Comparison of ENCODE assay signal across 24 cellular contexts in genomic region chr3:141743305-141743704, GRCh38. TPM values are rescaled to one million over a fixed set of nuclear protein-coding genes. Genes with fewer than 3 reads are reported as not detected.
DNase-seq lines count a peak whose midpoint lies in the region; ATAC-seq, FAIRE-seq and TF ChIP-seq lines count a peak whose summit lies in the region.
"Had no signal": no experiment of that assay in that cellular context is flagged by ENCODE, and none has a peak within 500 bp of the region (broad histone marks: within the 10 kb centered on the region; RNA-seq: fewer than 3 reads in every experiment).

No MANE protein-coding gene starts in this region.

- FAIRE-seq in A549 (lab: Jason Lieb, UNC) (no peak), GM12878 (lab: Jason Lieb, UNC) (no peak)
- FAIRE-seq: GM12891, GM18507 had no signal

- no peaks in the 10 kb centered on the region for H3K27me3 ChIP-seq in CD4-positive, alpha-beta T cell (ENCODE audit: control insufficient read depth, insufficient read depth, low read length)
- no peaks in the 10 kb centered on the region for H3K27me3 ChIP-seq in GM12878 (replicated peaks in 1 of 2; ENCODE audit: control insufficient read depth in 2 of 2, insufficient read depth in 2 of 2, low read length in 1 of 2)
- H3K27me3 ChIP-seq in mesendoderm (ENCODE audit: insufficient read depth, low read length, poor library complexity): no peaks in the 10 kb centered on the region
- H3K27me3 ChIP-seq in uterus: no peaks in the 10 kb centered on the region

- no peak overlapping the region for H2BK15ac ChIP-seq in mesendoderm (replicated peaks; ENCODE audit: low read depth)

- TF ChIP-seq CTCF in A549 (IDR thresholded peaks at IDR 0.05) (no peak), GM12878 (IDR thresholded peaks at IDR 0.05 in 2 of 3, conservative IDR thresholded peaks at IDR 0.05 in 1 of 3; ENCODE audit: control insufficient read depth in 2 of 3, extremely low read depth in 1 of 3, insufficient read depth in 1 of 3, low read depth in 3 of 3, low read length in 3 of 3) (no peak), uterus (IDR thresholded peaks at IDR 0.05) (no peak)
- TF ChIP-seq CTCF in CD4-positive, alpha-beta T cell (IDR thresholded peaks at IDR 0.05): no peak

- no peak overlapping the region for H3K4me3 ChIP-seq in A549
- no peak overlapping the region for H3K4me3 ChIP-seq in GM12878
- no peak overlapping the region for H3K4me3 ChIP-seq in mesendoderm (ENCODE audit: low read length)
- no peak overlapping the region for H3K4me3 ChIP-seq in uterus

- POLR2A ChIA-PET in A549 (lab: Yijun Ruan, JAX): no interaction called here
- POLR2A ChIA-PET in CD4-positive, alpha-beta T cell (lab: Charles Lee): no interaction called here
- POLR2A ChIA-PET in GM12878 (lab: Charles Lee): no interaction called here

- in situ Hi-C loops in GM12878 (cut with MboI): no loop called here

- peak overlapping the region; percentile 6; the same call in 2 of the 3 replicates for H3K4me2 ChIP-seq in A549
- 0 out of 2 replicates have a peak overlapping the region, but pooled peaks have one; percentile 12 for H3K4me2 ChIP-seq in GM12878 (ENCODE audit: control insufficient read depth, insufficient read depth)
- no peak overlapping the region for H3K4me2 ChIP-seq in mesendoderm (ENCODE audit: low read length)
- H3K4me2 ChIP-seq: SK-N-SH had no signal

- TF ChIP-seq RAD21 in A549 (conservative IDR thresholded peaks at IDR 0.05 in 1 of 2, IDR thresholded peaks at IDR 0.05 in 1 of 2) (no peak), GM12878 (IDR thresholded peaks at IDR 0.05; ENCODE audit: insufficient read depth, low read depth, low read length) (no peak)

- no peak for TF ChIP-seq EP300 in A549 (IDR thresholded peaks at IDR 0.05)
- TF ChIP-seq EP300 in GM12878 (IDR thresholded peaks at IDR 0.05; ENCODE audit: borderline replicate concordance in 1 of 2, control insufficient read depth in 1 of 2, low read depth in 2 of 2, low read length in 2 of 2): no peak

- DNase-seq in A549 (ENCODE audit: low read depth in 1 of 2, low spot score in 1 of 2): no peak
- no peak for DNase-seq in CD4-positive, alpha-beta T cell
- no peak for DNase-seq in GM12878 (ENCODE audit: low read depth, low spot score)
- DNase-seq in memory B cell (ENCODE audit: low spot score in 2 of 2): no peak
- DNase-seq in COR-L47 (lab: John Stamatoyannopoulos, UW): no peak
- DNase-seq in mesendoderm: no peak
- no peak for DNase-seq in uterus
- DNase-seq: AML-193, Calu3, GF-D8, GOT3, KBM-7, NCI-H1417 treated with DMSO at 0.1 percent for 48 hours, NCI-H187 treated with DMSO at 0.1 percent for 48 hours, NCI-H2227 treated with DMSO at 0.1 percent for 48 hours, NCI-H524, PC-3, RPMI8226, SHP77 treated with DMSO at 0.1 percent for 48 hours, SK-N-SH had no signal

- no peak overlapping the region for H4K8ac ChIP-seq in mesendoderm (ENCODE audit: low read depth, low read length)

- H3K36me3 Mint-ChIP-seq in CD4-positive, alpha-beta T cell (ENCODE audit: low read depth): peaks cover 71% of the 10 kb centered on the region
- peaks cover 9% of the 10 kb centered on the region for H3K36me3 Mint-ChIP-seq in memory B cell

- H3K4me1 ChIP-seq in A549: peaks cover 38% of the 10 kb centered on the region
- H3K4me1 ChIP-seq in GM12878 (ENCODE audit: control insufficient read depth, insufficient read depth, low read length): 0 out of 2 replicates have a peak, but pooled peaks cover 3% of the 10 kb centered on the region
- no peaks in the 10 kb centered on the region for H3K4me1 ChIP-seq in mesendoderm (ENCODE audit: control insufficient read depth, low read depth, low read length)
- no peaks in the 10 kb centered on the region for H3K4me1 ChIP-seq in uterus

- H4K5ac ChIP-seq in mesendoderm (ENCODE audit: low read length): no peak overlapping the region

- H2BK5ac ChIP-seq in mesendoderm (ENCODE audit: low read length): no peak overlapping the region

- H3K4ac ChIP-seq in mesendoderm (ENCODE audit: low read depth, low read length): no peak overlapping the region

- H4K20me1 ChIP-seq in GM12878 (ENCODE audit: control insufficient read depth, insufficient read depth): peaks cover 2% of the 10 kb centered on the region; the same call in 1 of the 2 replicates

- H2BK120ac ChIP-seq in mesendoderm (ENCODE audit: low read depth, low read length): no peak overlapping the region

- no peak overlapping the region for H2AK5ac ChIP-seq in mesendoderm (ENCODE audit: low read length)

- H3K4me3 Mint-ChIP-seq in CD4-positive, alpha-beta T cell: no peak overlapping the region
- no peak overlapping the region for H3K4me3 Mint-ChIP-seq in memory B cell

- H2AFZ ChIP-seq in GM12878 (ENCODE audit: control insufficient read depth, low read depth, low read length): no peak overlapping the region

- no peak overlapping the region for H3K18ac ChIP-seq in mesendoderm (ENCODE audit: low read length)

- peak overlapping the region; percentile 56 for H3K27ac Mint-ChIP-seq in CD4-positive, alpha-beta T cell
- H3K27ac Mint-ChIP-seq in memory B cell: peak overlapping the region; percentile 20

- H3K23ac ChIP-seq in mesendoderm (ENCODE audit: low read length): no peak overlapping the region

- H3K79me2 ChIP-seq in GM12878 (ENCODE audit: control insufficient read depth, insufficient read depth, low read length): peaks cover 59% of the 10 kb centered on the region
- H3K79me2 ChIP-seq in mesendoderm (ENCODE audit: control insufficient read depth, insufficient read depth, low read length): peaks cover 36% of the 10 kb centered on the region

- peaks cover 11% of the 10 kb centered on the region for H3K79me1 ChIP-seq in mesendoderm (ENCODE audit: low read length)

- H3K9ac ChIP-seq in GM12878 (ENCODE audit: control insufficient read depth, insufficient read depth, low read length) (no peak overlapping the region), mesendoderm (ENCODE audit: low read length) (no peak overlapping the region)
- H3K9ac ChIP-seq: SK-N-SH had no signal

- H3K27me3 Mint-ChIP-seq in CD4-positive, alpha-beta T cell: no peaks in the 10 kb centered on the region
- no peaks in the 10 kb centered on the region for H3K27me3 Mint-ChIP-seq in memory B cell

- no peaks in the 10 kb centered on the region for H3K9me3 ChIP-seq in A549
- no peaks in the 10 kb centered on the region for H3K9me3 ChIP-seq in CD4-positive, alpha-beta T cell (ENCODE audit: control insufficient read depth, low read length)
- H3K9me3 ChIP-seq in GM12878 (replicated peaks; ENCODE audit: control insufficient read depth, insufficient read depth, low read length): no peaks in the 10 kb centered on the region
- H3K9me3 ChIP-seq in uterus: no peaks in the 10 kb centered on the region
- H3K9me3 ChIP-seq: SK-N-SH had no signal

- H3K56ac ChIP-seq in mesendoderm (ENCODE audit: low read length): no peak overlapping the region

- BruUV-seq in GM12878 (replicated peaks; lab: Mats Ljungman, UMichigan): no TSS peak

- CTCF ChIA-PET in A549 (lab: Yijun Ruan, JAX): no interaction called here
- CTCF ChIA-PET in CD4-positive, alpha-beta T cell (lab: Charles Lee): no interaction called here
- CTCF ChIA-PET in GM12878 (lab: Yijun Ruan, JAX): interaction anchor here (0.9 kb wide), 1 partner anchor 9 kb away, joined by 3 read pairs; no protein-coding TSS in a partner anchor

- WGBS in A549 (ENCODE audit: missing lambda C conversion rate): 17% methylated on average over 1 of the region's 1 CpG
- 100% methylated on average over 1 of the region's 1 CpG for WGBS in GM12878 (ENCODE audit: insufficient coverage, insufficient replicate concordance, low lambda C conversion rate, missing lambda C conversion rate)
- WGBS in mesendoderm (ENCODE audit: extremely low coverage, insufficient coverage, low lambda C conversion rate): no CpG with 5 or more reads among the region's 1 CpG

- TF ChIP-seq POLR2A in A549 (IDR thresholded peaks at IDR 0.05; ENCODE audit: low read length) (no peak), GM12878 (IDR thresholded peaks at IDR 0.05; ENCODE audit: low read depth, low read length) (no peak), uterus (IDR thresholded peaks at IDR 0.05) (no peak)

- intact Hi-C loops in CD4-positive, alpha-beta T cell (cut with DNase I, micrococcal nuclease): loop anchor here in 1 of 2 experiments (5.0 to 10.0 kb wide), 2 partner anchors 166 to 1251 kb away; no protein-coding TSS in a partner anchor
- intact Hi-C loops in GM12878 (cut with micrococcal nuclease; ENCODE audit: unreplicated experiment): no loop called here
- intact Hi-C loops in uterus (cut with DNase I; ENCODE audit: low total_unique reads): no loop called here

- no peaks in the 10 kb centered on the region for H3K9me3 Mint-ChIP-seq in CD4-positive, alpha-beta T cell
- no peaks in the 10 kb centered on the region for H3K9me3 Mint-ChIP-seq in memory B cell

- no peak for ATAC-seq in A549
- ATAC-seq in CD4-positive, alpha-beta T cell (ENCODE audit: poor library complexity): no peak
- no peak for ATAC-seq in GM12878
- no peak for ATAC-seq in memory B cell (ENCODE audit: low read depth)
- no peak for ATAC-seq in HG02938 (IDR thresholded peaks at IDR 0.05; ENCODE audit: unreplicated experiment)
- ATAC-seq: PC-3 had no signal

- H3K36me3 ChIP-seq in GM12878 (ENCODE audit: control insufficient read depth in 2 of 2, insufficient read depth in 2 of 2, low read length in 1 of 2) (peaks cover 4 to 27% of the 10 kb centered on the region in 2 experiments), mesendoderm (ENCODE audit: control insufficient read depth, insufficient read depth, low read length) (peaks cover 4% of the 10 kb centered on the region), uterus (no peaks in the 10 kb centered on the region)

- H3K4me1 Mint-ChIP-seq in CD4-positive, alpha-beta T cell (ENCODE audit: low read depth): peaks cover 55% of the 10 kb centered on the region
- H3K4me1 Mint-ChIP-seq in memory B cell: peaks cover 10% of the 10 kb centered on the region

- RAD21 ChIA-PET in GM12878 (lab: Charles Lee; ENCODE audit: unreplicated experiment): no interaction called here

- H3K27ac ChIP-seq in A549 (no peak overlapping the region), GM12878 (ENCODE audit: control insufficient read depth, insufficient read depth) (no peak overlapping the region), mesendoderm (ENCODE audit: low read depth, low read length) (no peak overlapping the region), uterus (no peak overlapping the region)
- H3K27ac ChIP-seq in CD4-positive, alpha-beta T cell (ENCODE audit: low read depth, low read length): no peak overlapping the region
- H3K27ac ChIP-seq: C4-2B had no signal

- SMC1A ChIA-PET in GM12878 (lab: Charles Lee; ENCODE audit: uncharacterized antibody, unreplicated experiment): interaction anchor here (0.7 kb wide), 1 partner anchor 290 kb away, joined by 3 read pairs; no protein-coding TSS in a partner anchor

RNA-seq across cellular contexts. Expression of gene RNF7, which starts 5.2 kb away (rescaled TPM):
- polyA plus RNA-seq in A549 (2011; rRNA removed) (84.1 and 93.3 TPM in 2 replicates), A549 (2017; fragmentation: RNase III; extraction: RNeasy Plus Mini Kit Qiagen cat#74134 plus additional on column Dnase treatment) (147 to 156 TPM (median 149 TPM) in 3 replicates), GM12878 (2011; rRNA removed) (81.5 and 110 TPM in 2 replicates), GM12878 (2014; fragmentation: Illumina TruSeq; extraction: Trizol) (38.4 and 50.3 TPM in 2 replicates), GM12878 (2014; fragmentation: Nextera tagmentation; extraction: Ambion mirVana) (10 to 100 TPM; 83.8 to 98.6 TPM), GM12878 (2014; rRNA removed) (43.6 and 51.6 TPM in 2 replicates), GM12878 (2016; fragmentation: Nextera tagmentation; extraction: Ambion mirVana) (100 to 1,000 TPM; 141 to 146 TPM)
- 58.8 and 67.3 TPM in 2 replicates for polyA plus RNA-seq in A549 (2012; cell fraction: cytosol; rRNA removed)
- 21.4 and 28.4 TPM in 2 replicates for polyA plus RNA-seq in A549 (2012; cell fraction: nucleus; rRNA removed)
- polyA minus RNA-seq in A549 (2011; rRNA and poly(A)+ RNA removed): 12.2 and 17.1 TPM in 2 replicates
- total RNA-seq in CD4-positive, alpha-beta T cell: 10 to 100 TPM; 60.7 to 65.7 TPM
- 21.5 and 23.7 TPM in 2 replicates for total RNA-seq in GM12878 (2013; cell fraction: nucleolus; rRNA removed)
- total RNA-seq in GM12878 (2014; rRNA removed) (36.0 and 40.8 TPM in 2 replicates), GM12878 (2014; rRNA removed; fragmentation: Illumina TruSeq; extraction: Trizol) (50.2 and 52.1 TPM in 2 replicates), GM12878 (2021) (71.4 TPM in 2 replicates), uterus (10 to 100 TPM; 59.2 to 91.8 (median 70.7) TPM)
- polyA plus RNA-seq in GM12878 (2011; ENCODE audit: low read depth): 108 TPM
- 63.4 and 76.2 TPM in 2 replicates for polyA plus RNA-seq in GM12878 (2011; cell fraction: cytosol; rRNA removed)
- polyA plus RNA-seq in GM12878 (2011; cell fraction: nucleus; rRNA removed): 26.3 and 29.6 TPM in 2 replicates
- 63.5 and 72.3 TPM in 2 replicates for polyA plus RNA-seq in GM12878 (2012)
- 17.3 and 22.9 TPM in 2 replicates for polyA minus RNA-seq in GM12878 (2011; rRNA and poly(A)+ RNA removed)
- 12.4 and 14.3 TPM in 2 replicates for polyA minus RNA-seq in GM12878 (2011; cell fraction: cytosol; rRNA and poly(A)+ RNA removed)
- 10.0 and 13.0 TPM in 2 replicates for polyA minus RNA-seq in GM12878 (2011; cell fraction: nucleus; rRNA and poly(A)+ RNA removed)
- 135 TPM for polyA plus RNA-seq in mesendoderm (2013, experiment 1 of 2)
- polyA plus RNA-seq in mesendoderm (2013, experiment 2 of 2): 134 TPM

RNA-seq across cellular contexts. Expression of gene GRK7, which starts 19.9 kb away (rescaled TPM):
- polyA plus RNA-seq in A549 (2011; rRNA removed): not detected in 2 replicates
- not detected in 2 replicates for polyA plus RNA-seq in A549 (2012; cell fraction: cytosol; rRNA removed)
- 0.02 TPM in 1 of 2 replicates, not detected in the other for polyA plus RNA-seq in A549 (2012; cell fraction: nucleus; rRNA removed)
- 0.03 TPM in 1 of 3 replicates, not detected in the others for polyA plus RNA-seq in A549 (2017; fragmentation: RNase III; extraction: RNeasy Plus Mini Kit Qiagen cat#74134 plus additional on column Dnase treatment)
- not detected in 2 replicates for polyA minus RNA-seq in A549 (2011; rRNA and poly(A)+ RNA removed)
- under 1 TPM; 0.19 to 0.22 TPM for total RNA-seq in CD4-positive, alpha-beta T cell
- not detected in 2 replicates for total RNA-seq in GM12878 (2013; cell fraction: nucleolus; rRNA removed)
- not detected in 2 replicates for total RNA-seq in GM12878 (2014; rRNA removed)
- not detected in 2 replicates for total RNA-seq in GM12878 (2014; rRNA removed; fragmentation: Illumina TruSeq; extraction: Trizol)
- total RNA-seq in GM12878 (2021): not detected in 2 replicates
- polyA plus RNA-seq in GM12878 (2011; ENCODE audit: low read depth): not detected
- polyA plus RNA-seq in GM12878 (2011; rRNA removed): not detected in 2 replicates
- not detected in 2 replicates for polyA plus RNA-seq in GM12878 (2011; cell fraction: cytosol; rRNA removed)
- polyA plus RNA-seq in GM12878 (2011; cell fraction: nucleus; rRNA removed): 0.03 TPM in 1 of 2 replicates, not detected in the other
- polyA plus RNA-seq in GM12878 (2012): not detected in 2 replicates
- polyA plus RNA-seq in GM12878 (2014; fragmentation: Illumina TruSeq; extraction: Trizol): not detected in 2 replicates
- not detected for polyA plus RNA-seq in GM12878 (2014; fragmentation: Nextera tagmentation; extraction: Ambion mirVana)
- polyA plus RNA-seq in GM12878 (2014; rRNA removed): not detected in 2 replicates
- not detected for polyA plus RNA-seq in GM12878 (2016; fragmentation: Nextera tagmentation; extraction: Ambion mirVana)
- polyA minus RNA-seq in GM12878 (2011; rRNA and poly(A)+ RNA removed): 0.10 TPM in 1 of 2 replicates, not detected in the other
- not detected in 2 replicates for polyA minus RNA-seq in GM12878 (2011; cell fraction: cytosol; rRNA and poly(A)+ RNA removed)
- polyA minus RNA-seq in GM12878 (2011; cell fraction: nucleus; rRNA and poly(A)+ RNA removed): not detected in 2 replicates
- polyA plus RNA-seq in mesendoderm (2013, experiment 1 of 2): not detected
- 0.01 TPM for polyA plus RNA-seq in mesendoderm (2013, experiment 2 of 2)
- under 1 TPM in 2 of 4 donors, not detected in 2; 0.14 to 0.18 TPM for total RNA-seq in uterus
- total RNA-seq: Calu3, PC-3 had no signal
- polyA plus RNA-seq: SK-N-SH had no signal
